In genomic region chr18:36537289-36537688, GRCh38 we compare ENCODE assay signal across 24 cellular contexts.
"Had no signal": no experiment of that assay in that cellular context is flagged by ENCODE, and none has a peak within 500 bp of the region (broad histone marks: within the 10 kb centered on the region; RNA-seq: fewer than 3 reads in every experiment).

No MANE protein-coding gene starts in this region.

- FAIRE-seq: bronchial epithelial cell had no signal

- H3K27me3 Mint-ChIP-seq: activated T-cell treated with anti-CD3 and anti-CD28 coated beads, Interleukin-2, amount 50 U/mL, for 24 hours had no signal

- DNase-seq: activated CD4-positive, alpha-beta T cell treated with anti-CD3 and anti-CD28 coated beads for 48 hours; activated CD4-positive, alpha-beta T cell treated with anti-CD3 and anti-CD28 coated beads, Interleukin-2, amount 50 U/mL, for 4 hours; activated CD4-positive, CD25-positive, alpha-beta regulatory T cell treated with anti-CD3 and anti-CD28 coated beads, Interleukin-2, amount 50 U/mL, for 72 hours; activated CD8-positive, alpha-beta memory T cell treated with anti-CD3 and anti-CD28 coated beads, Interleukin-2, amount 10 ng/mL, durations not matched to agents 7 days and 5 days; activated CD8-positive, alpha-beta T cell treated with anti-CD3 and anti-CD28 coated beads, Interleukin-2, amount 10 ng/mL, durations not matched to agents 7 days and 5 days; activated effector memory CD4-positive, alpha-beta T cell treated with Interleukin-2 at 50 U/mL for 16 hours; activated naive CD4-positive, alpha-beta T cell; activated T-cell treated with anti-CD3 and anti-CD28 coated beads, Interleukin-2, amount 50 U/mL, for 24 hours; aorta; KG1; NCI-H1092; NCI-H1417 treated with DMSO at 0.1 percent for 48 hours; NCI-H187; NCI-H2081; RPMI8226 had no signal

- ATAC-seq: activated CD8-positive, alpha-beta memory T cell treated with anti-CD3 and anti-CD28 coated beads, Interleukin-2, amount 10 ng/mL, durations not matched to agents 7 days and 5 days; activated CD8-positive, alpha-beta T cell treated with anti-CD3 and anti-CD28 coated beads, Interleukin-2, amount 10 ng/mL, durations not matched to agents 7 days and 5 days; Panc1; Right ventricle myocardium inferior had no signal

- H3K27ac Mint-ChIP-seq: activated CD8-positive, alpha-beta memory T cell treated with anti-CD3 and anti-CD28 coated beads, Interleukin-2, amount 10 ng/mL, durations not matched to agents 7 days and 5 days; activated CD8-positive, alpha-beta T cell treated with anti-CD3 and anti-CD28 coated beads, Interleukin-2, amount 10 ng/mL, durations not matched to agents 7 days and 5 days; activated naive CD4-positive, alpha-beta T cell treated with anti-CD3 and anti-CD28 coated beads, Interleukin-2, amount 50 U/mL, for 24 hours; activated T-cell treated with anti-CD3 and anti-CD28 coated beads, Interleukin-2, amount 50 U/mL, for 24 hours; activated T-helper 1 cell treated with anti-CD3 and anti-CD28 coated beads, Interleukin-12 subunit alpha, Interleukin-12 subunit beta, Interleukin-2, Interleukin-4 antibody, amounts not matched to agents 30 ng/mL and 10 ng/mL and 1 ng/mL, durations not matched to agents 14 hours and 24 hours and 36 hours; T-helper 1 cell treated with Interleukin-12 subunit alpha and Interleukin-12 subunit beta and Interleukin-4 antibody, amounts not matched to agents 30 μg/mL and 1 μg/mL, for 36 hours; WTC11 had no signal

- H3K4me1 Mint-ChIP-seq: activated naive CD4-positive, alpha-beta T cell treated with anti-CD3 and anti-CD28 coated beads, Interleukin-2, amount 50 U/mL, for 24 hours; central memory CD8-positive, alpha-beta T cell had no signal

- H3K4me3 Mint-ChIP-seq: activated CD8-positive, alpha-beta memory T cell treated with anti-CD3 and anti-CD28 coated beads, Interleukin-2, amount 10 ng/mL, durations not matched to agents 7 days and 5 days; activated CD8-positive, alpha-beta T cell treated with anti-CD3 and anti-CD28 coated beads, Interleukin-2, amount 10 ng/mL, durations not matched to agents 7 days and 5 days; activated naive CD4-positive, alpha-beta T cell treated with anti-CD3 and anti-CD28 coated beads, Interleukin-2, amount 50 U/mL, for 24 hours; activated T-cell treated with anti-CD3 and anti-CD28 coated beads, Interleukin-2, amount 50 U/mL, for 24 hours; activated T-helper 1 cell treated with anti-CD3 and anti-CD28 coated beads, Interleukin-12 subunit alpha, Interleukin-12 subunit beta, Interleukin-2, Interleukin-4 antibody, amounts not matched to agents 30 ng/mL and 10 ng/mL and 1 ng/mL, durations not matched to agents 14 hours and 24 hours and 36 hours; central memory CD8-positive, alpha-beta T cell; T-helper 1 cell treated with Interleukin-12 subunit alpha and Interleukin-12 subunit beta and Interleukin-4 antibody, amounts not matched to agents 30 μg/mL and 1 μg/mL, for 36 hours; WTC11 had no signal

- H3K9me3 Mint-ChIP-seq: activated naive CD4-positive, alpha-beta T cell treated with anti-CD3 and anti-CD28 coated beads, Interleukin-2, amount 50 U/mL, for 24 hours; activated T-cell treated with anti-CD3 and anti-CD28 coated beads, Interleukin-2, amount 50 U/mL, for 24 hours; activated T-helper 1 cell treated with anti-CD3 and anti-CD28 coated beads, Interleukin-12 subunit alpha, Interleukin-12 subunit beta, Interleukin-2, Interleukin-4 antibody, amounts not matched to agents 30 ng/mL and 10 ng/mL and 1 ng/mL, durations not matched to agents 14 hours and 24 hours and 36 hours; central memory CD8-positive, alpha-beta T cell; T-helper 1 cell treated with Interleukin-12 subunit alpha and Interleukin-12 subunit beta and Interleukin-4 antibody, amounts not matched to agents 30 μg/mL and 1 μg/mL, for 36 hours; WTC11 had no signal

- H3K4me3 ChIP-seq: SK-N-MC had no signal

- H3K27ac ChIP-seq: SK-N-MC had no signal

- H3K36me3 Mint-ChIP-seq: activated CD8-positive, alpha-beta memory T cell treated with anti-CD3 and anti-CD28 coated beads, Interleukin-2, amount 10 ng/mL, durations not matched to agents 7 days and 5 days; activated naive CD4-positive, alpha-beta T cell treated with anti-CD3 and anti-CD28 coated beads, Interleukin-2, amount 50 U/mL, for 24 hours; WTC11 had no signal
